ENCODE assay signal across 2 cellular contexts in the genomic region with DNA sequence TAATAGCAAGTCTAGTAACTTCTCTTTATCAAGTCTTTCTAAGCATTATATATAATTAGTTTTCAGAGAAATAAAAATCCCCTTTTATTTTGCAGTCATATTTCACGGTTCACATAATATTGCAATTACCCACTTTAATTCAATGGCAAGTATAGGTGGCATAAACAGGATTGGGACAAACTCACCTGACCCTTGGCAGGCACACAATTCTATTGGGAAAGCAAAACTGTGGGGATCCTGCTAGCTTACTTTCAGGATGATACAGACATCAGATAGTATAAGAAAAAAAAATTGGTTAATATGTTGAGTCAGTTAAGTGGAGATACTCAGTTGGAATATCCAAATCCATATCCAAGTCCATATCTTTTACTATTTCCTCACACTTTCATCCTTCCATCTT.
TF ChIP-seq lines count a peak whose summit lies in the region.

No MANE protein-coding gene starts in this region.

TF ChIP-seq in liver, 16 proteins besides CTCF, POLR2A, EP300 and RAD21 (continued from another document):
- TF ChIP-seq, protein P1, sequence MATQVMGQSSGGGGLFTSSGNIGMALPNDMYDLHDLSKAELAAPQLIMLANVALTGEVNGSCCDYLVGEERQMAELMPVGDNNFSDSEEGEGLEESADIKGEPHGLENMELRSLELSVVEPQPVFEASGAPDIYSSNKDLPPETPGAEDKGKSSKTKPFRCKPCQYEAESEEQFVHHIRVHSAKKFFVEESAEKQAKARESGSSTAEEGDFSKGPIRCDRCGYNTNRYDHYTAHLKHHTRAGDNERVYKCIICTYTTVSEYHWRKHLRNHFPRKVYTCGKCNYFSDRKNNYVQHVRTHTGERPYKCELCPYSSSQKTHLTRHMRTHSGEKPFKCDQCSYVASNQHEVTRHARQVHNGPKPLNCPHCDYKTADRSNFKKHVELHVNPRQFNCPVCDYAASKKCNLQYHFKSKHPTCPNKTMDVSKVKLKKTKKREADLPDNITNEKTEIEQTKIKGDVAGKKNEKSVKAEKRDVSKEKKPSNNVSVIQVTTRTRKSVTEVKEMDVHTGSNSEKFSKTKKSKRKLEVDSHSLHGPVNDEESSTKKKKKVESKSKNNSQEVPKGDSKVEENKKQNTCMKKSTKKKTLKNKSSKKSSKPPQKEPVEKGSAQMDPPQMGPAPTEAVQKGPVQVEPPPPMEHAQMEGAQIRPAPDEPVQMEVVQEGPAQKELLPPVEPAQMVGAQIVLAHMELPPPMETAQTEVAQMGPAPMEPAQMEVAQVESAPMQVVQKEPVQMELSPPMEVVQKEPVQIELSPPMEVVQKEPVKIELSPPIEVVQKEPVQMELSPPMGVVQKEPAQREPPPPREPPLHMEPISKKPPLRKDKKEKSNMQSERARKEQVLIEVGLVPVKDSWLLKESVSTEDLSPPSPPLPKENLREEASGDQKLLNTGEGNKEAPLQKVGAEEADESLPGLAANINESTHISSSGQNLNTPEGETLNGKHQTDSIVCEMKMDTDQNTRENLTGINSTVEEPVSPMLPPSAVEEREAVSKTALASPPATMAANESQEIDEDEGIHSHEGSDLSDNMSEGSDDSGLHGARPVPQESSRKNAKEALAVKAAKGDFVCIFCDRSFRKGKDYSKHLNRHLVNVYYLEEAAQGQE (IDR thresholded peaks at IDR 0.05), result no peak

TF ChIP-seq in HepG2, 621 proteins besides CTCF, POLR2A, EP300 and RAD21 (continued from another document):
- TF ChIP-seq, protein P2, sequence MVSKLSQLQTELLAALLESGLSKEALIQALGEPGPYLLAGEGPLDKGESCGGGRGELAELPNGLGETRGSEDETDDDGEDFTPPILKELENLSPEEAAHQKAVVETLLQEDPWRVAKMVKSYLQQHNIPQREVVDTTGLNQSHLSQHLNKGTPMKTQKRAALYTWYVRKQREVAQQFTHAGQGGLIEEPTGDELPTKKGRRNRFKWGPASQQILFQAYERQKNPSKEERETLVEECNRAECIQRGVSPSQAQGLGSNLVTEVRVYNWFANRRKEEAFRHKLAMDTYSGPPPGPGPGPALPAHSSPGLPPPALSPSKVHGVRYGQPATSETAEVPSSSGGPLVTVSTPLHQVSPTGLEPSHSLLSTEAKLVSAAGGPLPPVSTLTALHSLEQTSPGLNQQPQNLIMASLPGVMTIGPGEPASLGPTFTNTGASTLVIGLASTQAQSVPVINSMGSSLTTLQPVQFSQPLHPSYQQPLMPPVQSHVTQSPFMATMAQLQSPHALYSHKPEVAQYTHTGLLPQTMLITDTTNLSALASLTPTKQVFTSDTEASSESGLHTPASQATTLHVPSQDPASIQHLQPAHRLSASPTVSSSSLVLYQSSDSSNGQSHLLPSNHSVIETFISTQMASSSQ (IDR thresholded peaks at IDR 0.05; ENCODE audit: low read depth), result no peak
- TF ChIP-seq, protein P2 (CRISPR knock-in tag; IDR thresholded peaks at IDR 0.05; ENCODE audit: borderline replicate concordance), result no peak
